ENCODE assay signal across 10 cellular contexts in genomic region chr6:137497722-137498463, GRCh38. TPM values are rescaled to one million over a fixed set of nuclear protein-coding genes. Genes with fewer than 3 reads are reported as not detected.
DNase-seq lines count a peak whose midpoint lies in the region; ATAC-seq and TF ChIP-seq lines count a peak whose summit lies in the region.
"Had no signal": no experiment of that assay in that cellular context is flagged by ENCODE, and none has a peak within 500 bp of the region (broad histone marks: within the 10 kb centered on the region; RNA-seq: fewer than 3 reads in every experiment).

No MANE protein-coding gene starts in this region.

- peaks cover 8 to 55% (median 47%) of the 10 kb centered on the region in 6 donors for H3K4me1 ChIP-seq in spleen

- peaks cover 26% of the 10 kb centered on the region for H3K4me1 Mint-ChIP-seq in T-helper 2 cell treated with Interferon-gamma antibody and Interleukin-4, amounts not matched to agents 5 μg/mL and 100 μg/mL, for 36 hours (ENCODE audit: low read depth)

- intact Hi-C loops in spleen (cut with DNase I; ENCODE audit: low total_unique reads) = no loop called here

- WGBS in spleen, 5 donors = 4 to 16% (median 6%) methylated on average over 15 to 60 of the region's 60 CpGs

- H3K27me3 ChIP-seq in spleen (replicated peaks in 1 of 7) = peaks cover 13 to 100% (median 81%) of the 10 kb centered on the region in 7 donors

- DNase-seq in T-helper 2 cell treated with Interferon-gamma antibody and Interleukin-4, amounts not matched to agents 5 μg/mL and 100 μg/mL, for 36 hours (ENCODE audit: low spot score) = no peak
- DNase-seq in T-helper 2 cell (no peak), spleen (no peak), NCI-H2029 treated with DMSO at 0.1 percent for 48 hours (lab: John Stamatoyannopoulos, UW) (no peak)
- peak; percentile 62 for DNase-seq in activated CD8-positive, alpha-beta memory T cell treated with anti-CD3 and anti-CD28 coated beads, Interleukin-2, amount 50 U/mL, for 48 hours
- DNase-seq: SK-N-SH had no signal

- H3K9me3 Mint-ChIP-seq in T-helper 2 cell treated with Interferon-gamma antibody and Interleukin-4, amounts not matched to agents 5 μg/mL and 100 μg/mL, for 36 hours = no peaks in the 10 kb centered on the region

- no peak overlapping the region for H3K27ac ChIP-seq in spleen

- no peaks in the 10 kb centered on the region for H3K36me3 ChIP-seq in spleen

- ATAC-seq in HG03565 (IDR thresholded peaks at IDR 0.05; ENCODE audit: unreplicated experiment) (no peak), HG03280 (IDR thresholded peaks at IDR 0.05; ENCODE audit: unreplicated experiment) (no peak)

- H3K27ac Mint-ChIP-seq in T-helper 2 cell treated with Interferon-gamma antibody and Interleukin-4, amounts not matched to agents 5 μg/mL and 100 μg/mL, for 36 hours = no peak overlapping the region

- no peaks in the 10 kb centered on the region for H3K9me3 ChIP-seq in iPS-18c (ENCODE audit: control insufficient read depth, insufficient read depth, low read length)
- H3K9me3 ChIP-seq in spleen = peaks cover 0 to 3% (median 0%) of the 10 kb centered on the region in 8 donors
- H3K9me3 ChIP-seq: SK-N-SH had no signal

- peaks cover 8% of the 10 kb centered on the region for H3K36me3 Mint-ChIP-seq in T-helper 2 cell treated with Interferon-gamma antibody and Interleukin-4, amounts not matched to agents 5 μg/mL and 100 μg/mL, for 36 hours (ENCODE audit: low read depth)

- H3K27me3 Mint-ChIP-seq in T-helper 2 cell treated with Interferon-gamma antibody and Interleukin-4, amounts not matched to agents 5 μg/mL and 100 μg/mL, for 36 hours (ENCODE audit: low read depth) = peaks cover 81% of the 10 kb centered on the region

- TF ChIP-seq CTCF in spleen (IDR thresholded peaks at IDR 0.05 in 8 of 11, conservative IDR thresholded peaks at IDR 0.05 in 3 of 11) = no peak

- TF ChIP-seq POLR2A in spleen (IDR thresholded peaks at IDR 0.05) = no peak

- H3K4me3 ChIP-seq in iPS-18c (ENCODE audit: insufficient read depth, low read depth, low read length) (peak overlapping the region; percentile 57), spleen (peak overlapping the region in 7 of 8 donors; percentile 0 to 56 (median 19))

- peak overlapping the region; percentile 24 for H3K4me3 Mint-ChIP-seq in T-helper 2 cell treated with Interferon-gamma antibody and Interleukin-4, amounts not matched to agents 5 μg/mL and 100 μg/mL, for 36 hours

RNA-seq across cellular contexts. Expression of gene OLIG3, which starts 3.7 kb away (rescaled TPM):
- total RNA-seq in spleen = not detected
- not detected for polyA plus RNA-seq in spleen
- total RNA-seq: bronchial epithelial cell had no signal
- polyA plus RNA-seq: SK-N-SH had no signal
